Comparison of ENCODE assay signal across 22 cellular contexts in the genomic region with DNA sequence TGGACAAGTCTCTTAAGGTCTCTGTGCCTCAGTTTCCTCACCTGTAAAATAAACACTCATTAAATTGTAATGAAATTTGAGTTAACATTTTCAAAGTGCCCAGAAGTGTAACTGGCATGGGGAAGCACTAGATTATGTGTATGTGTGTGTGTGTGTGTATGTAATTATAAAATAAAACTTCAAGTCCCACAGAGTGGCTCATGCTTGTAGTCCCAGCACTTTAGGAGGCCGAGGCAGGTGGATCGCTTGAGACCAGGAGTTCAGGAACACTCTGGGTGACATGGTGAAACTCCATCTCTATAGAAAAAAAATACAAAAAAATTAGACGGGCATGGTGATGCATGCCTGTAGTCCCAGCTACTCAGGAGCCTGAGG.
"Had no signal": no experiment of that assay in that cellular context is flagged by ENCODE, and none has a peak within 500 bp of the region (broad histone marks: within the 10 kb centered on the region; RNA-seq: fewer than 3 reads in every experiment).

No MANE protein-coding gene starts in this region.

- ATAC-seq: effector memory CD8-positive, alpha-beta T cell; esophagus mucosa; foreskin keratinocyte; gastrocnemius medialis; gastroesophageal sphincter; heart left ventricle; heart right ventricle had no signal

- H3K27me3 Mint-ChIP-seq: dendritic cell treated with granulocyte-macrophage colony-stimulating factor and Interleukin-4, amounts not matched to agents 40 ng/mL and 50 ng/mL, for 4 days; effector memory CD8-positive, alpha-beta T cell had no signal

- H3K27ac Mint-ChIP-seq: dendritic cell treated with granulocyte-macrophage colony-stimulating factor and Interleukin-4, amounts not matched to agents 40 ng/mL and 50 ng/mL, for 4 days; effector memory CD8-positive, alpha-beta T cell; endodermal cell had no signal

- H3K4me3 Mint-ChIP-seq: dendritic cell treated with granulocyte-macrophage colony-stimulating factor and Interleukin-4, amounts not matched to agents 40 ng/mL and 50 ng/mL, for 4 days; effector memory CD8-positive, alpha-beta T cell; endodermal cell had no signal

- DNase-seq: colonic mucosa; cortex of kidney; dermis blood vessel endothelial cell; dorsolateral prefrontal cortex; effector CD4-positive, alpha-beta T cell; effector CD8-positive, alpha-beta T cell; effector memory CD4-positive, alpha-beta T cell; effector memory CD8-positive, alpha-beta T cell; endodermal cell; erythroblast; esophagus squamous epithelium; foreskin fibroblast; foreskin keratinocyte; foreskin melanocyte; gastrocnemius medialis; glutamatergic neuron; head of caudate nucleus; heart left ventricle; heart right ventricle had no signal

- H3K9me3 Mint-ChIP-seq: dendritic cell treated with granulocyte-macrophage colony-stimulating factor and Interleukin-4, amounts not matched to agents 40 ng/mL and 50 ng/mL, for 4 days; effector memory CD8-positive, alpha-beta T cell; endodermal cell had no signal
